In the genomic region with DNA sequence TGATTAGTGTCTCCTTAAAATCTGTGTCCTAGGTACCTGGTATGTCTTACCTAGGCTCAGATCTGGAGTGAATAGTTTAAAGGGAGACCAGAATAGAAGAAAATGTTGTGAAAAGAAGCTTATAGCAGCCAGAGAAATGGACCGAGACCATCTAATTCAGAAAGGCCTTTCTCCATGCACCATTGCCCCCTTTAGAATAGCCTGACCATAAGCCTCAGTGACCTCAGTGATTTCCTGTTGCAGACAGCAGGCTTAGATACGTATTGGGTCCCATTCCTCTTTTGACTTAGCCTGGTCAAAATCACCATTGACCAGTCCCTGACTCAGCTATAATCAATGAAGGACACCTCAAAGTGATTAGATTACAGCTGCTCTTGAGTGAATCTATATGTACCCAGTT, we compare ENCODE assay signal across 25 cellular contexts.
"Had no signal": no experiment of that assay in that cellular context is flagged by ENCODE, and none has a peak within 500 bp of the region (broad histone marks: within the 10 kb centered on the region; RNA-seq: fewer than 3 reads in every experiment).

No MANE protein-coding gene starts in this region.

- H3K4me1 ChIP-seq: testis, transverse colon had no signal

- H3K36me3 ChIP-seq: neutrophil, ovary, transverse colon had no signal

- DNase-seq: activated CD4-positive, alpha-beta T cell treated with anti-CD3 and anti-CD28 coated beads for 36 hours; activated CD4-positive, CD25-positive, alpha-beta regulatory T cell; activated CD8-positive, alpha-beta memory T cell treated with anti-CD3 and anti-CD28 coated beads, Interleukin-2, amount 10 ng/mL, durations not matched to agents 7 days and 5 days; activated CD8-positive, alpha-beta T cell treated with anti-CD3 and anti-CD28 coated beads, Interleukin-2, amount 10 ng/mL, durations not matched to agents 7 days and 5 days; activated naive CD4-positive, alpha-beta T cell; activated T-cell treated with anti-CD3 and anti-CD28 coated beads, Interleukin-2, amount 50 U/mL, for 48 hours; anterior cingulate cortex; dermis blood vessel endothelial cell; effector CD8-positive, alpha-beta T cell; glutamatergic neuron; kidney; left colon; midbrain; naive thymus-derived CD8-positive, alpha-beta T cell; ovary; stimulated activated CD4-positive, alpha-beta T cell treated with anti-CD3 and anti-CD28 coated beads, Interleukin-12 subunit alpha, Interleukin-12 subunit beta, amount 100 ng/mL, for 4 hours; stimulated activated CD4-positive, alpha-beta T cell treated with anti-CD3 and anti-CD28 coated beads, Interleukin-4, amount 100 ng/mL, for 1 hour; stimulated activated naive CD8-positive, alpha-beta T cell treated with anti-CD3 and anti-CD28 coated beads, Interleukin-15, Interleukin-2, amounts not matched to agents 100 U/mL and 50 U/mL, for 24 hours; T-helper 1 cell; testis; transverse colon had no signal

- H3K27ac ChIP-seq: neutrophil, ovary, skin epidermis, testis, transverse colon had no signal

- FAIRE-seq: colon, frontal cortex, kidney had no signal

- H3K9me3 ChIP-seq: neutrophil, ovary, testis, transverse colon had no signal

- H3K4me3 ChIP-seq: ovary, skin epidermis, testis, transverse colon had no signal

- H3K27me3 ChIP-seq: neutrophil, ovary, testis, transverse colon had no signal
